Comparison of ENCODE assay signal across 1 cellular context in the genomic region with DNA sequence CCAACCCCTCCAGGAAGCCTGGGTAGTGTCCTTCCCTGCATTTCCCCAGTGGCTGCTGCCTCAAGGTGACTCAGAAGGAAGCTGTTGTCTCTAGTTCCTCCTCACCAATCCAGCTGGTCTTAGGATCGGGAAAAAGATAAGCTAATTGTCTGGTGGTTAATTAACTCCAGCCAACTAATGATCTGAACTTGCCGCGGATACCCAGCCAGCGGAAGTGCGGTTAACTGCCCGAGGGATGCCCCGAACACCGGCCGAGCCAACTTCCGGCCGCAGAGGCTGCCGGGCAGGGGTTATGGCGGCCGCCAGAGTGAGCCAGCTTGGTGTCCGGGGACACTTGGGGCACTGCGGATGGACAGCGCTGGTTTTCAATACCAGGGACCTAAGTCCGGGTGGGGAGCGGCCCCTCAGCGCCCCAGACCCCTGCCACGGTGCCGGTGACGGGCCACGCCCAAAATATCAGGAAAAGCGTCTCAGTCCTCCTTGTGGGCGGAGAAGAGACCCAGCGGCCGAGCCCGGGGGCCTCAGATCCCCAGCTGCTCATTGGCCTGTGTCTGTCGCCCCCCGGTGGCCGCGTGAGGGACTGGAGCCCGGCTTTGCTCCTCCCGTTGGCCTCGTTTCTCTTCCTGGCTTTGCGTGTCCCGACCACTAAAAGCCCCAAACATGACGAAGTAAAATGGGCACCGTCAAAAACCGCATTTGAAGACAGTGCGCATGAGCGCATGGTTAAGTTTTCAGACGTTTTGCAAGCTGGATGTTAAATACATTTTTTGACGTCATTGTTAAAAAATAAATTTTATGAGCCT.
TF ChIP-seq lines count a peak whose summit lies in the region.

No MANE protein-coding gene starts in this region.

TF ChIP-seq in HepG2, 621 proteins besides CTCF, POLR2A, EP300 and RAD21 (continued from another document and continues in another):
- TF ChIP-seq, protein P1, sequence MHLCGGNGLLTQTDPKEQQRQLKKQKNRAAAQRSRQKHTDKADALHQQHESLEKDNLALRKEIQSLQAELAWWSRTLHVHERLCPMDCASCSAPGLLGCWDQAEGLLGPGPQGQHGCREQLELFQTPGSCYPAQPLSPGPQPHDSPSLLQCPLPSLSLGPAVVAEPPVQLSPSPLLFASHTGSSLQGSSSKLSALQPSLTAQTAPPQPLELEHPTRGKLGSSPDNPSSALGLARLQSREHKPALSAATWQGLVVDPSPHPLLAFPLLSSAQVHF (CRISPR knock-in tag; IDR thresholded peaks at IDR 0.05), result no peak
- TF ChIP-seq NR2F1 (CRISPR knock-in tag; IDR thresholded peaks at IDR 0.05) (peak in 1 of 2 experiments; percentile 44; a peak in 2 of 4 replicates), ERF (CRISPR knock-in tag; IDR thresholded peaks at IDR 0.05) (no peak), KLF6 (CRISPR knock-in tag; IDR thresholded peaks at IDR 0.05) (peak; percentile 53; the same call in 1 of the 2 replicates), HNRNPK (IDR thresholded peaks at IDR 0.05; ENCODE audit: low read depth, low read length, poor library complexity, severe bottlenecking) (no peak), ZNF761 (CRISPR knock-in tag; conservative IDR thresholded peaks at IDR 0.05) (peak; percentile 48; the same call in 1 of the 2 replicates), SMAD3 (CRISPR knock-in tag; IDR thresholded peaks at IDR 0.05) (peak; percentile 81), SRY (CRISPR knock-in tag; IDR thresholded peaks at IDR 0.05) (no peak; the same call in 1 of the 2 replicates), ZNF619 (CRISPR knock-in tag; IDR thresholded peaks at IDR 0.05) (no peak), RXRA (CRISPR knock-in tag; IDR thresholded peaks at IDR 0.05) (peak; percentile 82), MLLT10 (CRISPR knock-in tag; IDR thresholded peaks at IDR 0.05) (no peak), SP140L (CRISPR knock-in tag; IDR thresholded peaks at IDR 0.05; ENCODE audit: borderline replicate concordance) (0 out of 2 replicates have a peak, but pooled peaks have one; percentile 54), HNRNPUL1 (IDR thresholded peaks at IDR 0.05; ENCODE audit: low read depth, low read length) (no peak), UBTF (CRISPR knock-in tag; IDR thresholded peaks at IDR 0.05) (peak; percentile 56; the same call in 1 of the 2 replicates), EHMT2 (IDR thresholded peaks at IDR 0.05; ENCODE audit: borderline replicate concordance, low read depth, low read length) (peak; percentile 65), SMC3 (IDR thresholded peaks at IDR 0.05; ENCODE audit: low read length) (peak; percentile 44; the same call in 1 of the 2 replicates), ZBTB37 (CRISPR knock-in tag; IDR thresholded peaks at IDR 0.05) (0 out of 2 replicates have a peak, but pooled peaks have one; percentile 30), NBN (conservative IDR thresholded peaks at IDR 0.05) (no peak), JARID2 (CRISPR knock-in tag; IDR thresholded peaks at IDR 0.05; ENCODE audit: insufficient replicate concordance) (peak; percentile 32), HCFC1 (IDR thresholded peaks at IDR 0.05; ENCODE audit: low read depth, low read length) (no peak; the same call in 1 of the 2 replicates)
- TF ChIP-seq, protein P2, sequence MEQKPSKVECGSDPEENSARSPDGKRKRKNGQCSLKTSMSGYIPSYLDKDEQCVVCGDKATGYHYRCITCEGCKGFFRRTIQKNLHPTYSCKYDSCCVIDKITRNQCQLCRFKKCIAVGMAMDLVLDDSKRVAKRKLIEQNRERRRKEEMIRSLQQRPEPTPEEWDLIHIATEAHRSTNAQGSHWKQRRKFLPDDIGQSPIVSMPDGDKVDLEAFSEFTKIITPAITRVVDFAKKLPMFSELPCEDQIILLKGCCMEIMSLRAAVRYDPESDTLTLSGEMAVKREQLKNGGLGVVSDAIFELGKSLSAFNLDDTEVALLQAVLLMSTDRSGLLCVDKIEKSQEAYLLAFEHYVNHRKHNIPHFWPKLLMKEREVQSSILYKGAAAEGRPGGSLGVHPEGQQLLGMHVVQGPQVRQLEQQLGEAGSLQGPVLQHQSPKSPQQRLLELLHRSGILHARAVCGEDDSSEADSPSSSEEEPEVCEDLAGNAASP (CRISPR knock-in tag; IDR thresholded peaks at IDR 0.05; ENCODE audit: borderline replicate concordance), result peak; percentile 27; the same call in 1 of the 2 replicates
- TF ChIP-seq, protein P3, sequence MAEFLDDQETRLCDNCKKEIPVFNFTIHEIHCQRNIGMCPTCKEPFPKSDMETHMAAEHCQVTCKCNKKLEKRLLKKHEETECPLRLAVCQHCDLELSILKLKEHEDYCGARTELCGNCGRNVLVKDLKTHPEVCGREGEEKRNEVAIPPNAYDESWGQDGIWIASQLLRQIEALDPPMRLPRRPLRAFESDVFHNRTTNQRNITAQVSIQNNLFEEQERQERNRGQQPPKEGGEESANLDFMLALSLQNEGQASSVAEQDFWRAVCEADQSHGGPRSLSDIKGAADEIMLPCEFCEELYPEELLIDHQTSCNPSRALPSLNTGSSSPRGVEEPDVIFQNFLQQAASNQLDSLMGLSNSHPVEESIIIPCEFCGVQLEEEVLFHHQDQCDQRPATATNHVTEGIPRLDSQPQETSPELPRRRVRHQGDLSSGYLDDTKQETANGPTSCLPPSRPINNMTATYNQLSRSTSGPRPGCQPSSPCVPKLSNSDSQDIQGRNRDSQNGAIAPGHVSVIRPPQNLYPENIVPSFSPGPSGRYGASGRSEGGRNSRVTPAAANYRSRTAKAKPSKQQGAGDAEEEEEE (CRISPR knock-in tag; IDR thresholded peaks at IDR 0.05; ENCODE audit: borderline replicate concordance), result no peak; the same call in 1 of the 2 replicates
- TF ChIP-seq, protein P4, sequence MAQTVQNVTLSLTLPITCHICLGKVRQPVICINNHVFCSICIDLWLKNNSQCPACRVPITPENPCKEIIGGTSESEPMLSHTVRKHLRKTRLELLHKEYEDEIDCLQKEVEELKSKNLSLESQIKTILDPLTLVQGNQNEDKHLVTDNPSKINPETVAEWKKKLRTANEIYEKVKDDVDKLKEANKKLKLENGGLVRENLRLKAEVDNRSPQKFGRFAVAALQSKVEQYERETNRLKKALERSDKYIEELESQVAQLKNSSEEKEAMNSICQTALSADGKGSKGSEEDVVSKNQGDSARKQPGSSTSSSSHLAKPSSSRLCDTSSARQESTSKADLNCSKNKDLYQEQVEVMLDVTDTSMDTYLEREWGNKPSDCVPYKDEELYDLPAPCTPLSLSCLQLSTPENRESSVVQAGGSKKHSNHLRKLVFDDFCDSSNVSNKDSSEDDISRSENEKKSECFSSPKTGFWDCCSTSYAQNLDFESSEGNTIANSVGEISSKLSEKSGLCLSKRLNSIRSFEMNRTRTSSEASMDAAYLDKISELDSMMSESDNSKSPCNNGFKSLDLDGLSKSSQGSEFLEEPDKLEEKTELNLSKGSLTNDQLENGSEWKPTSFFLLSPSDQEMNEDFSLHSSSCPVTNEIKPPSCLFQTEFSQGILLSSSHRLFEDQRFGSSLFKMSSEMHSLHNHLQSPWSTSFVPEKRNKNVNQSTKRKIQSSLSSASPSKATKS (CRISPR knock-in tag; IDR thresholded peaks at IDR 0.05), result no peak
- TF ChIP-seq, protein P5, sequence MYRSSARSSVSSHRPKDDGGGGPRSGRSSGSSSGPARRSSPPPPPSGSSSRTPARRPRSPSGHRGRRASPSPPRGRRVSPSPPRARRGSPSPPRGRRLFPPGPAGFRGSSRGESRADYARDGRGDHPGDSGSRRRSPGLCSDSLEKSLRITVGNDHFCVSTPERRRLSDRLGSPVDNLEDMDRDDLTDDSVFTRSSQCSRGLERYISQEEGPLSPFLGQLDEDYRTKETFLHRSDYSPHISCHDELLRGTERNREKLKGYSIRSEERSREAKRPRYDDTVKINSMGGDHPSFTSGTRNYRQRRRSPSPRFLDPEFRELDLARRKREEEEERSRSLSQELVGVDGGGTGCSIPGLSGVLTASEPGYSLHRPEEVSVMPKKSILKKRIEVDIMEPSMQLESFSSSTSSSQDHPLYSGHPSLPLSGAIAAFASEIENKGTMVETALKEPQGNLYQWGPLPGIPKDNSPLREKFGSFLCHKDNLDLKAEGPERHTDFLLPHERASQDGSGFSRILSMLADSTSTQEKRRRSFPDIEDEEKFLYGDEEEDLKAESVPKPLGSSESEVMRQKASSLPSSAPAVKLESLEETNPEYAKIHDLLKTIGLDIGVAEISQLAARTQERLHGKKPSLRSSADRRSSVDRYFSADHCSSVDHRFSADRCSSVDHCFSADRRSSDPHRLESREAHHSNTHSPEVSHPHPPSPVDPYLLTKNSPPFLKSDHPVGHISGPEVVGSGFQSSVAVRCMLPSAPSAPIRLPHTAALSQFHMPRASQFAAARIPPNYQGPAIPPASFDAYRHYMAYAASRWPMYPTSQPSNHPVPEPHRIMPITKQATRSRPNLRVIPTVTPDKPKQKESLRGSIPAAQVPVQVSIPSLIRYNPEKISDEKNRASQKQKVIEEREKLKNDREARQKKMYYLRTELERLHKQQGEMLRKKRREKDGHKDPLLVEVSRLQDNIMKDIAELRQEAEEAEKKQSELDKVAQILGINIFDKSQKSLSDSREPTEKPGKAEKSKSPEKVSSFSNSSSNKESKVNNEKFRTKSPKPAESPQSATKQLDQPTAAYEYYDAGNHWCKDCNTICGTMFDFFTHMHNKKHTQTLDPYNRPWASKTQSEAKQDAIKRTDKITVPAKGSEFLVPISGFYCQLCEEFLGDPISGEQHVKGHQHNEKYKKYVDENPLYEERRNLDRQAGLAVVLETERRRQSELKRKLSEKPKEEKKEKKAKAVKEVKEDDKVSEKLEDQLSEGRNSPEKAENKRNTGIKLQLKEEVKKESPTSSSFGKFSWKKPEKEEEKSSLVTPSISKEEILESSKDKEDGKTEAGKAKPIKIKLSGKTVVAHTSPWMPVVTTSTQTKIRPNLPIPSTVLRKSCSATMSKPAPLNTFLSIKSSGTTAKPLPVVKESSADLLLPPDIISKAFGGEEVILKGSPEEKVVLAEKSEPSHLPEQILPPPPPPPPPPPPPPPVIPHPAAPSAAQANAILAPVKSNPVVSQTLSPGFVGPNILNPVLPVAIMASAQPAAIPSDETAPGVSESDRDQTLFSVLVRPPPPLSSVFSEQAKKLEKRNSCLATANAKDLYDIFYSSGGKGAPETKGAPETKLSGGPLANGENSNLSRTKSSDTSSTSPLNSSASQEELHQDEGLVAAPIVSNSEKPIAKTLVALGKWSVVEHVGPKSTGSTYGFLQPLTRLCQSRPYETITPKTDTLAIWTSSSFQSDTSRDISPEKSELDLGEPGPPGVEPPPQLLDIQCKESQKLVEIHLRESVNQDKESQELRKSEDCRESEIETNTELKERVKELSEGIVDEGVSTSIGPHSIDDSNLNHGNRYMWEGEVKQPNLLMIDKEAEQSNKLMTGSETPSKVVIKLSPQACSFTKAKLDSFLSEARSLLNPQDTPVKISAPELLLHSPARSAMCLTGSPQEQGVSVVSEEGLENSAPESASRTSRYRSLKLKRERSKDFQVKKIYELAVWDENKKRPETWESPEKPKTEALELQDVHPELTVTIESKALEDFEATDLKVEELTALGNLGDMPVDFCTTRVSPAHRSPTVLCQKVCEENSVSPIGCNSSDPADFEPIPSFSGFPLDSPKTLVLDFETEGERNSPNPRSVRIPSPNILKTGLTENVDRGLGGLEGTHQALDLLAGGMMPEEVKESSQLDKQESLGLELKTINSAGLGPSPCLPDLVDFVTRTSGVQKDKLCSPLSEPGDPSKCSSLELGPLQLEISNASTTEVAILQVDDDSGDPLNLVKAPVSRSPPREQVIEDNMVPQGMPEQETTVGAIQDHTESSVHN (CRISPR knock-in tag; IDR thresholded peaks at IDR 0.05), result no peak
- TF ChIP-seq, protein P6, sequence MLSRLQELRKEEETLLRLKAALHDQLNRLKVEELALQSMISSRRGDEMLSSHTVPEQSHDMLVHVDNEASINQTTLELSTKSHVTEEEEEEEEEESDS (CRISPR knock-in tag; IDR thresholded peaks at IDR 0.05; ENCODE audit: borderline replicate concordance), result no peak
- TF ChIP-seq, protein P7, sequence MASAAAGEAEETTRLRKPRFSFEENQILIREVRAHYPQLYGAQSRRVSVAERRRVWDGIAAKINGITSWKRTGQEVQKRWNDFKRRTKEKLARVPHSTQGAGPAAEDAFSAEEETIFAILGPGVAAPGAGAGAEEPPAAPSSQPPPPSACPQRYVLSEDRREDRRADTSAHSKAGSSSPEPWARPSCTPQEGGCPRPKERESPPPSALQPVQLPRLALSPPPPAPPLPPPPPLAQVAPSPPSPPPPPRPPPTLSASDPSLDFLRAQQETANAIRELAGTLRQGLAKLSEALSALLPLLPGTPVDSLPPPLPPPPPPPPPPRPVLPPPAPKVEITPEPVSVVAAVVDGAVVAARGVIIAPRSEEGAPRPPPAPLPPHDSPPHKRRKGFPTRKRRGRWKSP (CRISPR knock-in tag; IDR thresholded peaks at IDR 0.05), result peak; percentile 52; the same call in 1 of the 2 replicates
